ENCODE assay signal across 33 cellular contexts in genomic region chr20:19222520-19223040, GRCh38. TPM values are rescaled to one million over a fixed set of nuclear protein-coding genes. Genes with fewer than 3 reads are reported as not detected.
"Had no signal": no experiment of that assay in that cellular context is flagged by ENCODE, and none has a peak within 500 bp of the region (broad histone marks: within the 10 kb centered on the region; RNA-seq: fewer than 3 reads in every experiment).

No MANE protein-coding gene starts in this region.

- H3K36me3 ChIP-seq: adrenal gland, brain microvascular endothelial cell, breast epithelium had no signal

- DNase-seq: activated B cell treated with CpG ODN at 0.5 μM for 24 hours; activated CD4-positive, alpha-beta memory T cell treated with anti-CD3 and anti-CD28 coated beads for 36 hours; activated CD4-positive, alpha-beta T cell treated with anti-CD3 and anti-CD28 coated beads for 4 hours; activated CD4-positive, alpha-beta T cell treated with anti-CD3 and anti-CD28 coated beads, Interleukin-2, amount 10 ng/mL, durations not matched to agents 24 days and 14 days; activated CD4-positive, alpha-beta T cell treated with anti-CD3 and anti-CD28 coated beads, Interleukin-2, amount 50 U/mL, for 1 hour; activated CD4-positive, alpha-beta T cell treated with anti-CD3 and anti-CD28 coated beads, Interleukin-2, amount 50 U/mL, for 4 hours; activated CD4-positive, CD25-positive, alpha-beta regulatory T cell treated with anti-CD3 and anti-CD28 coated beads, Interleukin-2, amount 50 U/mL, for 72 hours; activated CD8-positive, alpha-beta T cell treated with anti-CD3 and anti-CD28 coated beads for 36 hours; activated effector memory CD4-positive, alpha-beta T cell treated with anti-CD3 and anti-CD28 coated beads, Interleukin-2, amount 50 U/mL, for 16 hours; activated gamma-delta T cell treated with Interleukin-2 at 50 U/mL for 16 hours; activated naive CD4-positive, alpha-beta T cell; activated naive CD4-positive, alpha-beta T cell treated with anti-CD3 and anti-CD28 coated beads for 36 hours; activated naive CD4-positive, alpha-beta T cell treated with anti-CD3 and anti-CD28 coated beads, Interleukin-2, amount 50 U/mL, for 16 hours; activated naive CD8-positive, alpha-beta T cell treated with anti-CD3 and anti-CD28 coated beads for 36 hours; activated T-cell treated with anti-CD3 and anti-CD28 coated beads for 4 hours; activated T-cell treated with anti-CD3 and anti-CD28 coated beads, Interleukin-2, amount 50 U/mL, for 1 hour; activated T-cell treated with anti-CD3 and anti-CD28 coated beads, Interleukin-2, amount 50 U/mL, for 4 hours; activated T-cell treated with anti-CD3 and anti-CD28 coated beads, Interleukin-2, amount 50 U/mL, for 72 hours; adrenal gland; amniotic stem cell; aorta; body of pancreas; brain microvascular endothelial cell; central memory CD4-positive, alpha-beta T cell; T-helper 1 cell; T-helper 2 cell; T-helper 9 cell had no signal

- H3K4me3 ChIP-seq: adrenal gland, body of pancreas, breast epithelium had no signal

- H3K9me3 ChIP-seq: adrenal gland, body of pancreas had no signal

- H3K27me3 ChIP-seq: body of pancreas, brain microvascular endothelial cell, breast epithelium had no signal

- H3K4me1 ChIP-seq: adrenal gland, body of pancreas, breast epithelium had no signal

- ATAC-seq: activated CD8-positive, alpha-beta T cell treated with anti-CD3 and anti-CD28 coated beads for 36 hours; activated naive CD4-positive, alpha-beta T cell treated with anti-CD3 and anti-CD28 coated beads, Interleukin-2, amount 50 U/mL, for 72 hours; activated T-cell treated with anti-CD3 and anti-CD28 coated beads, Interleukin-2, amount 50 U/mL, for 4 hours; activated T-cell treated with anti-CD3 and anti-CD28 coated beads, Interleukin-2, amount 50 U/mL, for 72 hours; activated T-helper 17 cell treated with anti-CD3 and anti-CD28 coated beads, Interleukin-2, amount 50 U/mL, for 72 hours; body of pancreas had no signal

- H3K27ac ChIP-seq: adrenal gland, body of pancreas, brain microvascular endothelial cell, breast epithelium, VCaP had no signal

RNA-seq across cellular contexts. Expression of gene SLC24A3, which starts 10.1 kb away (rescaled TPM):
- total RNA-seq: activated B cell treated with CpG ODN at 0.5 μM for 24 hours; activated CD4-positive, alpha-beta memory T cell treated with anti-CD3 and anti-CD28 coated beads for 36 hours; activated CD4-positive, alpha-beta T cell treated with anti-CD3 and anti-CD28 coated beads, Interleukin-2, amount 10 ng/mL, durations not matched to agents 24 days and 14 days; activated CD8-positive, alpha-beta memory T cell treated with anti-CD3 and anti-CD28 coated beads for 36 hours; activated CD8-positive, alpha-beta T cell treated with anti-CD3 and anti-CD28 coated beads for 36 hours; activated naive CD4-positive, alpha-beta T cell treated with anti-CD3 and anti-CD28 coated beads for 36 hours; activated naive CD4-positive, alpha-beta T cell treated with anti-CD3 and anti-CD28 coated beads, Interleukin-2, amount 50 U/mL, for 72 hours; activated naive CD8-positive, alpha-beta T cell treated with anti-CD3 and anti-CD28 coated beads for 36 hours; activated T-helper 1 cell treated with anti-CD3 and anti-CD28 coated beads, Interleukin-12 subunit alpha, Interleukin-12 subunit beta, Interleukin-2, Interleukin-4 antibody, amounts not matched to agents 30 ng/mL and 10 ng/mL and 1 ng/mL, durations not matched to agents 14 hours and 24 hours and 36 hours; activated T-helper 17 cell treated with anti-CD3 and anti-CD28 coated beads, Interleukin-2, amount 50 U/mL, for 72 hours had no signal
